Comparison of ENCODE assay signal across 1 cellular context in genomic region chr6:33425668-33426577, GRCh38.
TF ChIP-seq lines count a peak whose summit lies in the region.

No MANE protein-coding gene starts in this region.

TF ChIP-seq in K562, 482 proteins besides CTCF, POLR2A, EP300 and RAD21 (continued from another document and continues in another):
- no peak for TF ChIP-seq ATF3 (IDR thresholded peaks at IDR 0.05)
- TF ChIP-seq ATF3 (CRISPR knock-in tag; conservative IDR thresholded peaks at IDR 0.05): no peak
- no peak for TF ChIP-seq ZNF830 (CRISPR knock-in tag; IDR thresholded peaks at IDR 0.05)
- no peak for TF ChIP-seq CHCHD3 (CRISPR knock-in tag; IDR thresholded peaks at IDR 0.05)
- TF ChIP-seq TAL1 (IDR thresholded peaks at IDR 0.05): no peak
- no peak for TF ChIP-seq E2F3 (CRISPR knock-in tag; IDR thresholded peaks at IDR 0.05)
- TF ChIP-seq FOS (IDR thresholded peaks at IDR 0.05; ENCODE audit: extremely low read depth, insufficient read length): no peak
- TF ChIP-seq KLF16 (IDR thresholded peaks at IDR 0.05): peak; percentile 55; the same call in 1 of the 2 replicates
- peak; percentile 94 for TF ChIP-seq FOXP1 (CRISPR knock-in tag; IDR thresholded peaks at IDR 0.05)
- TF ChIP-seq ZBTB12 (CRISPR knock-in tag; IDR thresholded peaks at IDR 0.05): no peak
- TF ChIP-seq KAT2B (IDR thresholded peaks at IDR 0.05; ENCODE audit: low read depth, low read length): no peak
- TF ChIP-seq ZNF253 (CRISPR knock-in tag; conservative IDR thresholded peaks at IDR 0.05): no peak
- 0 out of 2 replicates have a peak, but pooled peaks have one; percentile 27 for TF ChIP-seq NFATC3 (IDR thresholded peaks at IDR 0.05)
- TF ChIP-seq ZFP91 (CRISPR knock-in tag; IDR thresholded peaks at IDR 0.05): no peak
- TF ChIP-seq KHSRP (IDR thresholded peaks at IDR 0.05): no peak
- no peak for TF ChIP-seq ZNF644 (tag; IDR thresholded peaks at IDR 0.05; ENCODE audit: low read depth)
- TF ChIP-seq GTF2A2 (tag; IDR thresholded peaks at IDR 0.05): no peak
- no peak for TF ChIP-seq FOXJ2 (tag; IDR thresholded peaks at IDR 0.05)
- no peak for TF ChIP-seq BACH1 (tag; IDR thresholded peaks at IDR 0.05)
- no peak for TF ChIP-seq NFIX (CRISPR knock-in tag; IDR thresholded peaks at IDR 0.05; ENCODE audit: low read depth)
- no peak for TF ChIP-seq MXD1 (CRISPR knock-in tag; IDR thresholded peaks at IDR 0.05; ENCODE audit: borderline replicate concordance, poor library complexity, severe bottlenecking)
- TF ChIP-seq SREBF2 (CRISPR knock-in tag; IDR thresholded peaks at IDR 0.05): no peak
- TF ChIP-seq SREBF1 (IDR thresholded peaks at IDR 0.05; ENCODE audit: borderline replicate concordance, low read depth, low read length): no peak
- TF ChIP-seq NCOA1 (IDR thresholded peaks at IDR 0.05; ENCODE audit: low read depth): no peak
- TF ChIP-seq YY1 (IDR thresholded peaks at IDR 0.05; ENCODE audit: borderline replicate concordance in 1 of 3, control insufficient read depth in 1 of 3, extremely low read depth in 1 of 3, insufficient read depth in 3 of 3, insufficient read length in 1 of 3, insufficient replicate concordance in 2 of 3, low read depth in 1 of 3, low read length in 2 of 3): peak in 2 of 3 experiments; percentile 31 to 66
- TF ChIP-seq ZNF12 (CRISPR knock-in tag; IDR thresholded peaks at IDR 0.05): peak; percentile 22; the same call in 1 of the 2 replicates
- no peak for TF ChIP-seq ZNF707 (CRISPR knock-in tag; conservative IDR thresholded peaks at IDR 0.05)
- no peak for TF ChIP-seq PHB (CRISPR knock-in tag; IDR thresholded peaks at IDR 0.05)
- TF ChIP-seq MECOM (CRISPR knock-in tag; IDR thresholded peaks at IDR 0.05): no peak
- TF ChIP-seq ESRRB (CRISPR knock-in tag; IDR thresholded peaks at IDR 0.05; ENCODE audit: borderline replicate concordance): no peak
- TF ChIP-seq CBX2 (IDR thresholded peaks at IDR 0.05; ENCODE audit: insufficient read depth, low read length, poor library complexity, severe bottlenecking): no peak
- no peak for TF ChIP-seq MAFF (IDR thresholded peaks at IDR 0.05; ENCODE audit: low read length)
- TF ChIP-seq PTRF (tag; IDR thresholded peaks at IDR 0.05): no peak
- 0 out of 2 replicates have a peak, but pooled peaks have one; percentile 62 for TF ChIP-seq HMGXB4 (CRISPR knock-in tag; IDR thresholded peaks at IDR 0.05)
- TF ChIP-seq ZFPM2 (CRISPR knock-in tag; IDR thresholded peaks at IDR 0.05): no peak
- TF ChIP-seq CXXC5 (CRISPR knock-in tag; IDR thresholded peaks at IDR 0.05): peak; percentile 54
- TF ChIP-seq ZKSCAN3 (CRISPR knock-in tag; IDR thresholded peaks at IDR 0.05): no peak
- TF ChIP-seq PYGO2 (tag; IDR thresholded peaks at IDR 0.05): no peak
- no peak for TF ChIP-seq ELK1 (CRISPR knock-in tag; IDR thresholded peaks at IDR 0.05)
- no peak for TF ChIP-seq FOXK2 (conservative IDR thresholded peaks at IDR 0.05 in 1 of 2, IDR thresholded peaks at IDR 0.05 in 1 of 2; ENCODE audit: low read depth in 2 of 2)
- peak; percentile 96 for TF ChIP-seq EGR1 (conservative IDR thresholded peaks at IDR 0.05)
- TF ChIP-seq DIDO1 (tag; IDR thresholded peaks at IDR 0.05; ENCODE audit: low read depth): no peak
- TF ChIP-seq CREB3 (tag; conservative IDR thresholded peaks at IDR 0.05; ENCODE audit: low read depth): no peak
- no peak for TF ChIP-seq BRCA1 (IDR thresholded peaks at IDR 0.05)
- no peak for TF ChIP-seq BRCA1 (CRISPR knock-in tag; IDR thresholded peaks at IDR 0.05)
- TF ChIP-seq ZNF311 (CRISPR knock-in tag; IDR thresholded peaks at IDR 0.05): no peak
- no peak for TF ChIP-seq HNRNPH1 (optimal IDR thresholded peaks at IDR 0.05; ENCODE audit: low read depth, low read length)
- no peak for TF ChIP-seq ZNF121 (CRISPR knock-in tag; conservative IDR thresholded peaks at IDR 0.05)
- peak; percentile 58; the same call in 1 of the 2 replicates for TF ChIP-seq ELF2 (CRISPR knock-in tag; IDR thresholded peaks at IDR 0.05)
- peak in 1 of 2 experiments; percentile 33; a peak in 2 of 4 replicates for TF ChIP-seq HDAC1 (IDR thresholded peaks at IDR 0.05)
- no peak for TF ChIP-seq GATAD2B (IDR thresholded peaks at IDR 0.05; ENCODE audit: borderline replicate concordance)
- TF ChIP-seq ZBTB9 (CRISPR knock-in tag; IDR thresholded peaks at IDR 0.05): no peak
- no peak for TF ChIP-seq NELFE (IDR thresholded peaks at IDR 0.05; ENCODE audit: insufficient read depth, insufficient read length)
- no peak for TF ChIP-seq TCFL5 (CRISPR knock-in tag; conservative IDR thresholded peaks at IDR 0.05)
- no peak for TF ChIP-seq HIVEP1 (CRISPR knock-in tag; IDR thresholded peaks at IDR 0.05)
- TF ChIP-seq DACH1 (IDR thresholded peaks at IDR 0.05; ENCODE audit: partially characterized antibody): no peak
- no peak for TF ChIP-seq ZNF384 (IDR thresholded peaks at IDR 0.05; ENCODE audit: low read depth, low read length)
- TF ChIP-seq MAFG (tag; conservative IDR thresholded peaks at IDR 0.05): no peak
- TF ChIP-seq ZNF695 (CRISPR knock-in tag; IDR thresholded peaks at IDR 0.05): no peak
- TF ChIP-seq HDAC2 (IDR thresholded peaks at IDR 0.05): no peak
- no peak for TF ChIP-seq LEF1 (IDR thresholded peaks at IDR 0.05)
- peak; percentile 97 for TF ChIP-seq MYC (IDR thresholded peaks at IDR 0.05; ENCODE audit: low read depth, low read length)
- no peak for TF ChIP-seq MYC (CRISPR knock-in tag; IDR thresholded peaks at IDR 0.05; ENCODE audit: borderline replicate concordance, low read depth)
- TF ChIP-seq MNT (conservative IDR thresholded peaks at IDR 0.05): peak; percentile 94 to 97
- no peak for TF ChIP-seq RFX5 (IDR thresholded peaks at IDR 0.05; ENCODE audit: low read depth, low read length)
- TF ChIP-seq HEY1 (CRISPR knock-in tag; IDR thresholded peaks at IDR 0.05; ENCODE audit: borderline replicate concordance): no peak
